ENCODE assay signal across 21 cellular contexts in the genomic region with DNA sequence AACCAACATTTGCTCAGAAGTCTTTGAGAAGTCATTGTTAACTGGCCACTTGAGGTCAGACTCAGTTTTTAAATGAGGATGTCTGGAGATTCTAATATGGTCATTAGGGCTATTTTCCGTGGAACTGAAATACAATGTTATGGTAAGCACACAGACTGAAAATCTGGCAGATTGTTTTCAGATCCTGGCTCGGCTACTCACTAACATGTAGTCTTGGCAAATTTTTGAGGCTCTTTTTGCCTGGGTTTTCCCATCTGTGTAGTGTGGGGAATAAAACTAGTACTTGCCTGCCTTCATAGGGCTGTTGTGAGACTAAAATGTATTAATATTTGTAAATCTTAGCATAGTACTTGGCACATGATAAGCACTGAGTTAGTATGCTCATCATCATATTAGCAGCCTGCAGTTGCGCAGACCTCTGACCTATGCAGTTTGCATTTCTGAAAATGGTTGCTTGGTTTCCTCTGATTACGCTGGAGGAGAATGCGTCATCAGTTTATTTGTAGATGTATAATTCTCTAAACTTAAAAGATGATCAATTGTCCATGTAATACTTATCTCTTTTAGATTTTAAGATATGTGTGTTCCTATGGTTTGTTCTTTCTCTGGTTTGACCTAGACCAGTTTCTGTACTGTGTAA.
DNase-seq lines count a peak whose midpoint lies in the region; ATAC-seq, FAIRE-seq and TF ChIP-seq lines count a peak whose summit lies in the region.
"Had no signal": no experiment of that assay in that cellular context is flagged by ENCODE, and none has a peak within 500 bp of the region (broad histone marks: within the 10 kb centered on the region; RNA-seq: fewer than 3 reads in every experiment).

No MANE protein-coding gene starts in this region.

- peaks cover 0 to 8% (median 3%) of the 10 kb centered on the region in 3 donors for H3K36me3 Mint-ChIP-seq in immature natural killer cell
- H3K36me3 Mint-ChIP-seq: CD8-positive, alpha-beta T cell had no signal

- no peak for TF ChIP-seq POLR2A in heart left ventricle (IDR thresholded peaks at IDR 0.05)
- TF ChIP-seq POLR2A in K562 (conservative IDR thresholded peaks at IDR 0.05), result no peak

- H3K9me3 ChIP-seq in heart left ventricle, result no peaks in the 10 kb centered on the region
- no peaks in the 10 kb centered on the region for H3K9me3 ChIP-seq in K562 (replicated peaks; ENCODE audit: control insufficient read depth, insufficient read depth, low read depth, low read length)
- no peaks in the 10 kb centered on the region for H3K9me3 ChIP-seq in stomach smooth muscle (ENCODE audit: control insufficient read depth in 2 of 2, low read length in 2 of 2)
- H3K9me3 ChIP-seq in effector memory CD4-positive, alpha-beta T cell (ENCODE audit: control insufficient read depth, low read length), result no peaks in the 10 kb centered on the region

- POLR2A ChIA-PET in K562 (lab: Yijun Ruan, JAX), result no interaction called here

- TF ChIP-seq RAD21 in K562 (CRISPR knock-in tag; conservative IDR thresholded peaks at IDR 0.05 in 1 of 2, IDR thresholded peaks at IDR 0.05 in 1 of 2), result no peak

- peaks cover 0 to 3% (median 0%) of the 10 kb centered on the region in 3 donors for H3K27me3 Mint-ChIP-seq in immature natural killer cell (ENCODE audit: low read depth in 3 of 3)

- in situ Hi-C loops in K562 (cut with MboI), result no loop called here

- no peak for FAIRE-seq in K562 (lab: Jason Lieb, UNC)
- FAIRE-seq: D721Med, H1 had no signal

- H3K9ac ChIP-seq in K562 (ENCODE audit: insufficient read depth in 1 of 2, low read depth in 2 of 2, low read length in 2 of 2) (no peak overlapping the region), stomach smooth muscle (ENCODE audit: low read length in 2 of 2) (no peak overlapping the region)

- peak in 1 of 12 donors; percentile 16 for TF ChIP-seq CTCF in heart left ventricle (IDR thresholded peaks at IDR 0.05)
- no peak for TF ChIP-seq CTCF in K562 (IDR thresholded peaks at IDR 0.05 in 2 of 3, conservative IDR thresholded peaks at IDR 0.05 in 1 of 3; ENCODE audit: insufficient read depth in 2 of 3, low read depth in 1 of 3, low read length in 3 of 3)

- no peak overlapping the region for H2AFZ ChIP-seq in K562 (ENCODE audit: low read depth, low read length)

- H3K27ac Mint-ChIP-seq in immature natural killer cell, result peak overlapping the region in 5 of 6 donors; percentile 9 to 78 (median 42)
- H3K27ac Mint-ChIP-seq: CD8-positive, alpha-beta T cell had no signal

- H3K36me3 ChIP-seq in heart left ventricle, result no peaks in the 10 kb centered on the region
- no peaks in the 10 kb centered on the region for H3K36me3 ChIP-seq in K562 (ENCODE audit: control insufficient read depth, insufficient read depth, low read length)
- no peaks in the 10 kb centered on the region for H3K36me3 ChIP-seq in stomach smooth muscle (ENCODE audit: control insufficient read depth in 2 of 2, insufficient read depth in 2 of 2, low read length in 2 of 2)
- no peaks in the 10 kb centered on the region for H3K36me3 ChIP-seq in effector memory CD4-positive, alpha-beta T cell (ENCODE audit: control insufficient read depth, insufficient read depth, low read length)

- H4K20me1 ChIP-seq in K562 (replicated peaks; ENCODE audit: control insufficient read depth, insufficient read depth, low read length), result no peaks in the 10 kb centered on the region

- ATAC-seq in heart left ventricle, result no peak
- no peak for ATAC-seq in K562
- ATAC-seq in GM18517 (IDR thresholded peaks at IDR 0.05; ENCODE audit: unreplicated experiment), result no peak
- ATAC-seq: CD8-positive, alpha-beta T cell; Panc1 had no signal

- DNase-seq in heart left ventricle (no peak), cardiac septum (ENCODE audit: low spot score) (no peak), K562 (ENCODE audit: extremely low read depth in 1 of 4, low spot score in 3 of 4) (no peak), immature natural killer cell (no peak), mucosa of gallbladder (ENCODE audit: low spot score) (no peak)
- no peak for DNase-seq in effector memory CD4-positive, alpha-beta T cell
- DNase-seq: CD8-positive, alpha-beta T cell; DND-41; KG1; NCI-H1092; NCI-H187; NCI-H446 treated with DMSO at 0.1 percent for 48 hours; NCI-H774; SHP77 had no signal

- H3K4me1 Mint-ChIP-seq in immature natural killer cell, result peaks cover 56 to 66% of the 10 kb centered on the region in 2 donors

- CTCF ChIA-PET in K562 (lab: Yijun Ruan, JAX; ENCODE audit: low intra/inter-chr PET ratio), result no interaction called here

- H3K4me3 ChIP-seq in heart left ventricle (no peak overlapping the region), K562 (no peak overlapping the region), stomach smooth muscle (ENCODE audit: low read length in 2 of 2) (no peak overlapping the region)
- no peak overlapping the region for H3K4me3 ChIP-seq in effector memory CD4-positive, alpha-beta T cell (ENCODE audit: insufficient read depth, low read depth, low read length, poor library complexity, severe bottlenecking)

- H3K9me1 ChIP-seq in K562 (ENCODE audit: control insufficient read depth, insufficient read depth, low read length), result no peaks in the 10 kb centered on the region

- H3K4me1 ChIP-seq in heart left ventricle (peaks cover 5 to 95% (median 81%) of the 10 kb centered on the region in 12 donors), K562 (replicated peaks in 1 of 2; ENCODE audit: control insufficient read depth in 2 of 2, insufficient read depth in 2 of 2, low read length in 2 of 2) (no peaks in the 10 kb centered on the region), stomach smooth muscle (ENCODE audit: control insufficient read depth, insufficient read depth, low read length) (peaks cover 30% of the 10 kb centered on the region)
- H3K4me1 ChIP-seq in effector memory CD4-positive, alpha-beta T cell (ENCODE audit: control insufficient read depth, insufficient read depth, low read length, poor library complexity, severe bottlenecking), result no peaks in the 10 kb centered on the region

- WGBS in heart left ventricle, 4 donors, result 81 to 86% (median 83%) methylated on average over 5 of the region's 5 CpGs
- WGBS in K562 (ENCODE audit: insufficient coverage, low coverage, missing lambda C conversion rate), result 5% methylated on average over 5 of the region's 5 CpGs

- no peak overlapping the region for H3K4me3 Mint-ChIP-seq in immature natural killer cell
- H3K4me3 Mint-ChIP-seq: CD8-positive, alpha-beta T cell had no signal

- H3K9me3 Mint-ChIP-seq in immature natural killer cell, result no peaks in the 10 kb centered on the region
- H3K9me3 Mint-ChIP-seq: CD8-positive, alpha-beta T cell had no signal

- H3K27me3 ChIP-seq in heart left ventricle, result no peaks in the 10 kb centered on the region
- no peaks in the 10 kb centered on the region for H3K27me3 ChIP-seq in K562 (ENCODE audit: control insufficient read depth in 2 of 2, insufficient read depth in 2 of 2, low read length in 2 of 2)
- H3K27me3 ChIP-seq in stomach smooth muscle (ENCODE audit: control insufficient read depth in 1 of 2, insufficient read depth in 2 of 2, low read length in 2 of 2), result no peaks in the 10 kb centered on the region
- H3K27me3 ChIP-seq in effector memory CD4-positive, alpha-beta T cell (replicated peaks; ENCODE audit: control insufficient read depth, insufficient read depth, low read length, poor library complexity, severe bottlenecking), result no peaks in the 10 kb centered on the region

- H3K27ac ChIP-seq in heart left ventricle, result peak overlapping the region in 11 of 12 donors; percentile 43 to 75 (median 67)
- no peak overlapping the region for H3K27ac ChIP-seq in K562 (ENCODE audit: extremely low read depth, low read depth, low read length)
- H3K27ac ChIP-seq in stomach smooth muscle (ENCODE audit: low read length), result peak overlapping the region; percentile 26
- no peak overlapping the region for H3K27ac ChIP-seq in effector memory CD4-positive, alpha-beta T cell (ENCODE audit: insufficient read depth, low read length, poor library complexity, severe bottlenecking)
- H3K27ac ChIP-seq: 22Rv1, HL-60 had no signal

- H3K4me2 ChIP-seq in K562 (ENCODE audit: insufficient read depth, low read length), result no peak overlapping the region

- TF ChIP-seq EP300 in K562 (IDR thresholded peaks at IDR 0.05; ENCODE audit: low read length), result no peak

- no TSS peak for BruUV-seq in K562 (replicated peaks; lab: Mats Ljungman, UMichigan)

- intact Hi-C loops in heart left ventricle (cut with DNase I), result loop anchor here in 7 of 10 donors (5.0 to 10.0 kb wide), 6 partner anchors 67 to 413 kb away; no protein-coding TSS in a partner anchor
- intact Hi-C loops in cardiac septum (cut with DNase I), result loop anchor here (10.0 kb wide), 1 partner anchor 137 kb away; no protein-coding TSS in a partner anchor
- intact Hi-C loops in K562 (cut with micrococcal nuclease), result no loop called here

- H3K79me2 ChIP-seq in K562 (ENCODE audit: control insufficient read depth, insufficient read depth, low read length), result no peaks in the 10 kb centered on the region

TF ChIP-seq in K562, 482 proteins besides CTCF, POLR2A, EP300 and RAD21:
- TF ChIP-seq NRF1 (conservative IDR thresholded peaks at IDR 0.05 in 1 of 2, IDR thresholded peaks at IDR 0.05 in 1 of 2), result peak; percentile 26 to 37; a peak in 2 of 4 replicates
- TF ChIP-seq, protein P1, sequence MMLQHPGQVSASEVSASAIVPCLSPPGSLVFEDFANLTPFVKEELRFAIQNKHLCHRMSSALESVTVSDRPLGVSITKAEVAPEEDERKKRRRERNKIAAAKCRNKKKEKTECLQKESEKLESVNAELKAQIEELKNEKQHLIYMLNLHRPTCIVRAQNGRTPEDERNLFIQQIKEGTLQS (IDR thresholded peaks at IDR 0.05), result peak; percentile 34; the same call in 1 of the 2 replicates
- TF ChIP-seq, protein P1 (CRISPR knock-in tag; conservative IDR thresholded peaks at IDR 0.05), result no peak
- no peak for TF ChIP-seq TEAD2 (tag; IDR thresholded peaks at IDR 0.05)

Comparison
In these comparisons a context has a peak if more than half of its experiments do, and no peak if none do; other contexts are left out.
1. H3K27ac ChIP-seq: peak in heart left ventricle (11 of 12) and stomach smooth muscle (single experiment); none in K562 (single experiment) and effector memory CD4-positive, alpha-beta T cell (single experiment).